ENCODE assay signal across 8 cellular contexts in genomic region chr6:119312875-119313338, GRCh38. TPM values are rescaled to one million over a fixed set of nuclear protein-coding genes. Genes with fewer than 3 reads are reported as not detected.
DNase-seq lines count a peak whose midpoint lies in the region; ATAC-seq lines count a peak whose summit lies in the region.

No MANE protein-coding gene starts in this region.

- ATAC-seq in activated CD8-positive, alpha-beta memory T cell treated with anti-CD3 and anti-CD28 coated beads, Interleukin-2, amount 10 ng/mL, durations not matched to agents 7 days and 5 days = peak; percentile 41
- peak; percentile 28 for ATAC-seq in HG03280 (IDR thresholded peaks at IDR 0.05; ENCODE audit: unreplicated experiment)

- peak overlapping the region; percentile 97 for H3K27ac Mint-ChIP-seq in activated CD8-positive, alpha-beta memory T cell treated with anti-CD3 and anti-CD28 coated beads, Interleukin-2, amount 10 ng/mL, durations not matched to agents 7 days and 5 days
- peak overlapping the region; percentile 63 for H3K27ac Mint-ChIP-seq in activated naive CD4-positive, alpha-beta T cell treated with anti-CD3 and anti-CD28 coated beads, Interleukin-2, amount 50 U/mL, for 24 hours
- H3K27ac Mint-ChIP-seq in stimulated activated naive CD8-positive, alpha-beta T cell treated with anti-CD3 and anti-CD28 coated beads, Interleukin-15, Interleukin-2, amounts not matched to agents 100 ng/mL and 50 ng/mL, for 24 hours = peak overlapping the region; percentile 54

- H3K27me3 Mint-ChIP-seq in activated CD8-positive, alpha-beta memory T cell treated with anti-CD3 and anti-CD28 coated beads, Interleukin-2, amount 10 ng/mL, durations not matched to agents 7 days and 5 days = no peaks in the 10 kb centered on the region
- no peaks in the 10 kb centered on the region for H3K27me3 Mint-ChIP-seq in activated naive CD4-positive, alpha-beta T cell treated with anti-CD3 and anti-CD28 coated beads, Interleukin-2, amount 50 U/mL, for 24 hours
- H3K27me3 Mint-ChIP-seq in stimulated activated naive CD8-positive, alpha-beta T cell treated with anti-CD3 and anti-CD28 coated beads, Interleukin-15, Interleukin-2, amounts not matched to agents 100 ng/mL and 50 ng/mL, for 24 hours = no peaks in the 10 kb centered on the region

- peaks cover 84% of the 10 kb centered on the region for H3K4me1 Mint-ChIP-seq in activated CD8-positive, alpha-beta memory T cell treated with anti-CD3 and anti-CD28 coated beads, Interleukin-2, amount 10 ng/mL, durations not matched to agents 7 days and 5 days
- H3K4me1 Mint-ChIP-seq in activated naive CD4-positive, alpha-beta T cell treated with anti-CD3 and anti-CD28 coated beads, Interleukin-2, amount 50 U/mL, for 24 hours = peaks cover 47% of the 10 kb centered on the region
- peaks cover 78% of the 10 kb centered on the region for H3K4me1 Mint-ChIP-seq in stimulated activated naive CD8-positive, alpha-beta T cell treated with anti-CD3 and anti-CD28 coated beads, Interleukin-15, Interleukin-2, amounts not matched to agents 100 ng/mL and 50 ng/mL, for 24 hours (ENCODE audit: low read depth)

- peaks cover 21% of the 10 kb centered on the region for H3K36me3 Mint-ChIP-seq in activated CD8-positive, alpha-beta memory T cell treated with anti-CD3 and anti-CD28 coated beads, Interleukin-2, amount 10 ng/mL, durations not matched to agents 7 days and 5 days
- peaks cover 3% of the 10 kb centered on the region for H3K36me3 Mint-ChIP-seq in activated naive CD4-positive, alpha-beta T cell treated with anti-CD3 and anti-CD28 coated beads, Interleukin-2, amount 50 U/mL, for 24 hours
- H3K36me3 Mint-ChIP-seq in stimulated activated naive CD8-positive, alpha-beta T cell treated with anti-CD3 and anti-CD28 coated beads, Interleukin-15, Interleukin-2, amounts not matched to agents 100 ng/mL and 50 ng/mL, for 24 hours (ENCODE audit: low read depth) = peaks cover 4% of the 10 kb centered on the region

- peak overlapping the region; percentile 70 for H3K4me3 Mint-ChIP-seq in activated CD8-positive, alpha-beta memory T cell treated with anti-CD3 and anti-CD28 coated beads, Interleukin-2, amount 10 ng/mL, durations not matched to agents 7 days and 5 days
- peak overlapping the region; percentile 62 for H3K4me3 Mint-ChIP-seq in activated naive CD4-positive, alpha-beta T cell treated with anti-CD3 and anti-CD28 coated beads, Interleukin-2, amount 50 U/mL, for 24 hours
- peak overlapping the region; percentile 58 for H3K4me3 Mint-ChIP-seq in stimulated activated naive CD8-positive, alpha-beta T cell treated with anti-CD3 and anti-CD28 coated beads, Interleukin-15, Interleukin-2, amounts not matched to agents 100 ng/mL and 50 ng/mL, for 24 hours

- DNase-seq in activated CD8-positive, alpha-beta memory T cell treated with anti-CD3 and anti-CD28 coated beads, Interleukin-2, amount 10 ng/mL, durations not matched to agents 7 days and 5 days = peak; percentile 72
- no peak for DNase-seq in activated CD8-positive, alpha-beta memory T cell treated with anti-CD3 and anti-CD28 coated beads, Interleukin-2, amount 50 U/mL, for 48 hours
- DNase-seq in epidermal melanocyte (ENCODE audit: insufficient read length, low spot score) = no peak
- no peak for DNase-seq in NCI-H1105 treated with DMSO at 0.1 percent for 48 hours (lab: John Stamatoyannopoulos, UW)
- DNase-seq in AG08395 (ENCODE audit: low spot score) = no peak

- CTCF ChIA-PET in activated CD8-positive, alpha-beta memory T cell treated with anti-CD3 and anti-CD28 coated beads, Interleukin-2, amount 10 ng/mL, durations not matched to agents 7 days and 5 days (lab: Charles Lee) = interaction anchor here (1.0 to 4.2 kb wide), 9 partner anchors 9 to 184 kb away, joined by 3 to 26 read pairs (median 8); no protein-coding TSS in a partner anchor

- H3K9me3 Mint-ChIP-seq in activated CD8-positive, alpha-beta memory T cell treated with anti-CD3 and anti-CD28 coated beads, Interleukin-2, amount 10 ng/mL, durations not matched to agents 7 days and 5 days (ENCODE audit: low read depth) = peaks cover under 1% of the 10 kb centered on the region
- H3K9me3 Mint-ChIP-seq in activated naive CD4-positive, alpha-beta T cell treated with anti-CD3 and anti-CD28 coated beads, Interleukin-2, amount 50 U/mL, for 24 hours = no peaks in the 10 kb centered on the region
- no peaks in the 10 kb centered on the region for H3K9me3 Mint-ChIP-seq in stimulated activated naive CD8-positive, alpha-beta T cell treated with anti-CD3 and anti-CD28 coated beads, Interleukin-15, Interleukin-2, amounts not matched to agents 100 ng/mL and 50 ng/mL, for 24 hours

RNA-seq across cellular contexts. Expression of gene MAN1A1, which starts 36.7 kb away (rescaled TPM):
- total RNA-seq in activated CD8-positive, alpha-beta memory T cell treated with anti-CD3 and anti-CD28 coated beads, Interleukin-2, amount 10 ng/mL, durations not matched to agents 7 days and 5 days = 10 to 100 TPM; 34.8 to 38.4 TPM
